In the genomic region with DNA sequence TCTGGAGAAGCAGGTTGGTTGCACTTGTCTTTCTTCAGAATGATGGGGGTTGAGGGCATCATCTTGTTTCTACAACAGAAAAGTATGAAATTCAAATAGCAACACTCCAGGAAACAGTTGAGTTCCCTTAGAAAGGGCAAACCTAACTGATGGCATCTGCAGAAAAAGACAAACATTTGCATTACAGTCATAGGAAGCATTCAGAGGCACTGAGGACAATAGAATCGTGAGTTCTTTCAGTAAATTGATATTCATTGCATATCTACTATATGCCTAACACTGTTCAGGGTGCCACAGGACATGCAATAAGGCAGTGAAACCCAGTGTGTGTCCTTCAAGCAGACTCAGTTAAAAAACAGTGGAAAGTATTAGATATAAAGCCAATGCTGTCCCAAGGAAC, we compare ENCODE assay signal across 22 cellular contexts. TPM values are rescaled to one million over a fixed set of nuclear protein-coding genes. Genes with fewer than 3 reads are reported as not detected.
A peak's percentile ranks its signal among the peaks of the same experiment; 100 is the strongest.
DNase-seq lines count a peak whose midpoint lies in the region; ATAC-seq, FAIRE-seq and TF ChIP-seq lines count a peak whose summit lies in the region.
"Had no signal": no experiment of that assay in that cellular context is flagged by ENCODE, and none has a peak within 500 bp of the region (broad histone marks: within the 10 kb centered on the region; RNA-seq: fewer than 3 reads in every experiment).

No MANE protein-coding gene starts in this region.

- BruUV-seq in GM12878 (replicated peaks; lab: Mats Ljungman, UMichigan), result no TSS peak

- intact Hi-C loops in GM12878 (cut with micrococcal nuclease; ENCODE audit: unreplicated experiment), result no loop called here
- intact Hi-C loops in posterior vena cava (cut with DNase I), result no loop called here

- TF ChIP-seq EP300 in GM12878 (IDR thresholded peaks at IDR 0.05; ENCODE audit: borderline replicate concordance in 1 of 2, control insufficient read depth in 1 of 2, low read depth in 2 of 2, low read length in 2 of 2), result no peak

- no peak for FAIRE-seq in GM12878 (lab: Jason Lieb, UNC)
- FAIRE-seq: GM12891, H54 had no signal

- no peak overlapping the region for H3K9ac ChIP-seq in GM12878 (ENCODE audit: control insufficient read depth, insufficient read depth, low read length)
- H3K9ac ChIP-seq: GM23248 had no signal

- TF ChIP-seq POLR2A in GM12878 (IDR thresholded peaks at IDR 0.05; ENCODE audit: low read depth, low read length), result no peak

- RAD21 ChIA-PET in GM12878 (lab: Charles Lee; ENCODE audit: unreplicated experiment), result no interaction called here

- H3K27me3 ChIP-seq in GM23338 (ENCODE audit: insufficient read depth) (no peaks in the 10 kb centered on the region), GM12878 (replicated peaks in 1 of 2; ENCODE audit: control insufficient read depth in 2 of 2, insufficient read depth in 2 of 2, low read length in 1 of 2) (no peaks in the 10 kb centered on the region)

- POLR2A ChIA-PET in GM12878 (lab: Charles Lee), result no interaction called here

- no peak for TF ChIP-seq RAD21 in GM12878 (IDR thresholded peaks at IDR 0.05; ENCODE audit: insufficient read depth, low read depth, low read length)

- H3K9me3 ChIP-seq in GM12878 (replicated peaks; ENCODE audit: control insufficient read depth, insufficient read depth, low read length), result no peaks in the 10 kb centered on the region
- H3K9me3 ChIP-seq: HAP-1 had no signal

- peaks cover 15% of the 10 kb centered on the region for H3K4me1 Mint-ChIP-seq in GM23338
- H3K4me1 Mint-ChIP-seq: CD4-positive, alpha-beta memory T cell had no signal

- CTCF ChIA-PET in GM12878 (lab: Yijun Ruan, JAX), result no interaction called here

- H4K20me1 ChIP-seq in GM23338 (replicated peaks; ENCODE audit: insufficient read depth) (no peaks in the 10 kb centered on the region), GM12878 (ENCODE audit: control insufficient read depth, insufficient read depth) (no peaks in the 10 kb centered on the region)

- no peak overlapping the region for H3K27ac Mint-ChIP-seq in GM23338
- H3K27ac Mint-ChIP-seq: CD4-positive, alpha-beta memory T cell; HFFc6 had no signal

- no peak for ATAC-seq in GM23338
- peak; percentile 35; the same call in 2 of the 3 replicates for ATAC-seq in GM12878
- no peak for ATAC-seq in HG03095 (IDR thresholded peaks at IDR 0.05; ENCODE audit: unreplicated experiment)

- no peaks in the 10 kb centered on the region for H3K27me3 Mint-ChIP-seq in GM23338 (ENCODE audit: insufficient read depth, low read depth, poor library complexity)

- 5% methylated on average over 1 of the region's 1 CpG for WGBS in GM12878 (ENCODE audit: insufficient coverage, insufficient replicate concordance, low lambda C conversion rate, missing lambda C conversion rate)

- H3K79me2 ChIP-seq in GM23338 (replicated peaks; ENCODE audit: insufficient read depth) (no peaks in the 10 kb centered on the region), GM12878 (ENCODE audit: control insufficient read depth, insufficient read depth, low read length) (no peaks in the 10 kb centered on the region)

- no peak overlapping the region for H2AFZ ChIP-seq in GM23338
- no peak overlapping the region for H2AFZ ChIP-seq in GM12878 (ENCODE audit: control insufficient read depth, low read depth, low read length)
- H2AFZ ChIP-seq: GM23248 had no signal

- H3K9me3 Mint-ChIP-seq in GM23338, result peaks cover 2% of the 10 kb centered on the region; the same call in 1 of the 3 replicates
- H3K9me3 Mint-ChIP-seq: HFFc6 had no signal

- in situ Hi-C loops in GM12878 (cut with MboI), result no loop called here

- TF ChIP-seq CTCF in GM23338 (conservative IDR thresholded peaks at IDR 0.05; ENCODE audit: low read depth in 2 of 2), result no peak
- TF ChIP-seq CTCF in GM12878 (IDR thresholded peaks at IDR 0.05 in 2 of 3, conservative IDR thresholded peaks at IDR 0.05 in 1 of 3; ENCODE audit: control insufficient read depth in 2 of 3, extremely low read depth in 1 of 3, insufficient read depth in 1 of 3, low read depth in 3 of 3, low read length in 3 of 3), result no peak

- H3K4me3 ChIP-seq in GM23338 (no peak overlapping the region), GM12878 (no peak overlapping the region)
- H3K4me3 ChIP-seq: GM23248, HAP-1 had no signal

- H3K4me1 ChIP-seq in GM23338 (ENCODE audit: insufficient read depth), result peaks cover 21% of the 10 kb centered on the region
- peaks cover 4% of the 10 kb centered on the region; the same call in 1 of the 2 replicates for H3K4me1 ChIP-seq in GM12878 (ENCODE audit: control insufficient read depth, insufficient read depth, low read length)

- H3K36me3 ChIP-seq in GM23338 (ENCODE audit: insufficient read depth), result no peaks in the 10 kb centered on the region
- H3K36me3 ChIP-seq in GM12878 (ENCODE audit: control insufficient read depth in 2 of 2, insufficient read depth in 2 of 2, low read length in 1 of 2), result no peaks in the 10 kb centered on the region
- H3K36me3 ChIP-seq: HAP-1 had no signal

- no peak overlapping the region for H3K4me3 Mint-ChIP-seq in GM23338
- H3K4me3 Mint-ChIP-seq: CD4-positive, alpha-beta memory T cell; HFFc6 had no signal

- SMC1A ChIA-PET in GM12878 (lab: Charles Lee; ENCODE audit: uncharacterized antibody, unreplicated experiment), result interaction anchor here (1.2 to 2.0 kb wide), 3 partner anchors 11 to 327 kb away, joined by 4 to 6 read pairs (median 6); no protein-coding TSS in a partner anchor

- no peaks in the 10 kb centered on the region; the same call in 1 of the 2 replicates for H3K9me2 ChIP-seq in GM23338 (ENCODE audit: insufficient read depth)

- 0 out of 2 replicates have a peak overlapping the region, but pooled peaks have one; percentile 6 for H3K4me2 ChIP-seq in GM23338
- no peak overlapping the region for H3K4me2 ChIP-seq in GM12878 (ENCODE audit: control insufficient read depth, insufficient read depth)

- H3K36me3 Mint-ChIP-seq in GM23338 (ENCODE audit: low read depth), result no peaks in the 10 kb centered on the region; the same call in 2 of the 3 replicates
- H3K36me3 Mint-ChIP-seq: CD4-positive, alpha-beta memory T cell had no signal

- H3K27ac ChIP-seq in GM23338 (ENCODE audit: low read depth), result no peak overlapping the region
- H3K27ac ChIP-seq in GM12878 (ENCODE audit: control insufficient read depth, insufficient read depth), result no peak overlapping the region
- peak overlapping the region; percentile 9 for H3K27ac ChIP-seq in temporal lobe (ENCODE audit: low read depth, low read length)
- H3K27ac ChIP-seq: GM23248 had no signal

- no peaks in the 10 kb centered on the region for H3F3A ChIP-seq in GM23338 (replicated peaks; ENCODE audit: low read depth)

- DNase-seq in DMS53 treated with DMSO at 0.1 percent for 48 hours (lab: John Stamatoyannopoulos, UW; ENCODE audit: unreplicated experiment), result peak; percentile 3
- no peak for DNase-seq in GM23338 (ENCODE audit: low spot score)
- DNase-seq in GM12878 (ENCODE audit: low read depth, low spot score), result no peak
- no peak for DNase-seq in posterior vena cava (ENCODE audit: low spot score)
- DNase-seq in NCI-H2196 treated with DMSO at 0.1 percent for 48 hours (lab: John Stamatoyannopoulos, UW; ENCODE audit: unreplicated experiment), result no peak
- DNase-seq: C1 segment of cervical spinal cord; Calu3; CD4-positive, alpha-beta memory T cell; COR-L47; DMS79; EL; GDM1; GM23248; HFFc6 had no signal

RNA-seq across cellular contexts. Expression of gene OPN5, which starts 41.1 kb away (rescaled TPM):
- total RNA-seq in GM23338 (2014; rRNA removed; shearing (Covaris generic)), result not detected in 2 replicates
- polyA plus RNA-seq in GM23338 (2016; fragmentation: Nextera tagmentation; extraction: Ambion mirVana), result not detected in 2 replicates
- not detected in 2 replicates for total RNA-seq in GM12878 (2013; cell fraction: nucleolus; rRNA removed)
- total RNA-seq in GM12878 (2014; rRNA removed), result not detected in 2 replicates
- total RNA-seq in GM12878 (2014; rRNA removed; fragmentation: Illumina TruSeq; extraction: Trizol), result not detected in 2 replicates
- total RNA-seq in GM12878 (2021), result not detected in 2 replicates
- not detected for polyA plus RNA-seq in GM12878 (2011; ENCODE audit: low read depth)
- not detected in 2 replicates for polyA plus RNA-seq in GM12878 (2011; rRNA removed)
- polyA plus RNA-seq in GM12878 (2011; cell fraction: cytosol; rRNA removed), result not detected in 2 replicates
- polyA plus RNA-seq in GM12878 (2011; cell fraction: nucleus; rRNA removed), result not detected in 2 replicates
- polyA plus RNA-seq in GM12878 (2012), result not detected in 2 replicates
- not detected in 2 replicates for polyA plus RNA-seq in GM12878 (2014; fragmentation: Illumina TruSeq; extraction: Trizol)
- not detected for polyA plus RNA-seq in GM12878 (2014; fragmentation: Nextera tagmentation; extraction: Ambion mirVana)
- polyA plus RNA-seq in GM12878 (2014; rRNA removed), result not detected in 2 replicates
- polyA plus RNA-seq in GM12878 (2016; fragmentation: Nextera tagmentation; extraction: Ambion mirVana), result not detected
- not detected in 2 replicates for polyA minus RNA-seq in GM12878 (2011; rRNA and poly(A)+ RNA removed)
- not detected in 2 replicates for polyA minus RNA-seq in GM12878 (2011; cell fraction: cytosol; rRNA and poly(A)+ RNA removed)
- polyA minus RNA-seq in GM12878 (2011; cell fraction: nucleus; rRNA and poly(A)+ RNA removed), result not detected in 2 replicates
- not detected for total RNA-seq in temporal lobe
- not detected for total RNA-seq in posterior vena cava
- total RNA-seq: A172; A673; Calu3; CD4-positive, alpha-beta memory T cell; GM23248; HFFc6 had no signal
- polyA plus RNA-seq: BJ; CD4-positive, alpha-beta memory T cell; GM23248 had no signal

RNA-seq across cellular contexts. Expression of gene ADGRF4, which starts 42.3 kb away (rescaled TPM):
- not detected in 2 replicates for total RNA-seq in GM23338 (2014; rRNA removed; shearing (Covaris generic))
- polyA plus RNA-seq in GM23338 (2016; fragmentation: Nextera tagmentation; extraction: Ambion mirVana), result not detected in 2 replicates
- 0.46 and 0.54 TPM in 2 replicates for total RNA-seq in GM12878 (2013; cell fraction: nucleolus; rRNA removed)
- 0.06 TPM in 1 of 2 replicates, not detected in the other for total RNA-seq in GM12878 (2014; rRNA removed)
- total RNA-seq in GM12878 (2014; rRNA removed; fragmentation: Illumina TruSeq; extraction: Trizol), result 0.09 TPM in 1 of 2 replicates, not detected in the other
- not detected in 2 replicates for total RNA-seq in GM12878 (2021)
- 0.09 TPM for polyA plus RNA-seq in GM12878 (2011; ENCODE audit: low read depth)
- polyA plus RNA-seq in GM12878 (2011; rRNA removed), result 0.12 and 0.16 TPM in 2 replicates
- polyA plus RNA-seq in GM12878 (2011; cell fraction: cytosol; rRNA removed), result 0.05 and 0.09 TPM in 2 replicates
- 0.10 and 0.19 TPM in 2 replicates for polyA plus RNA-seq in GM12878 (2011; cell fraction: nucleus; rRNA removed)
- polyA plus RNA-seq in GM12878 (2012), result 0.08 TPM in 1 of 2 replicates, not detected in the other
- polyA plus RNA-seq in GM12878 (2014; fragmentation: Illumina TruSeq; extraction: Trizol), result 0.04 TPM in 1 of 2 replicates, not detected in the other
- under 1 TPM in 1 of 2 experiments, not detected in 1; 0.04 TPM for polyA plus RNA-seq in GM12878 (2014; fragmentation: Nextera tagmentation; extraction: Ambion mirVana)
- not detected in 2 replicates for polyA plus RNA-seq in GM12878 (2014; rRNA removed)
- not detected for polyA plus RNA-seq in GM12878 (2016; fragmentation: Nextera tagmentation; extraction: Ambion mirVana)
- 0.07 and 0.10 TPM in 2 replicates for polyA minus RNA-seq in GM12878 (2011; rRNA and poly(A)+ RNA removed)
- polyA minus RNA-seq in GM12878 (2011; cell fraction: cytosol; rRNA and poly(A)+ RNA removed), result not detected in 2 replicates
- 0.12 TPM in 1 of 2 replicates, not detected in the other for polyA minus RNA-seq in GM12878 (2011; cell fraction: nucleus; rRNA and poly(A)+ RNA removed)
- not detected for total RNA-seq in temporal lobe
- under 1 TPM; 0.10 to 0.19 TPM for total RNA-seq in posterior vena cava
- total RNA-seq: A673; CD4-positive, alpha-beta memory T cell; HFFc6 had no signal
- polyA plus RNA-seq: CD4-positive, alpha-beta memory T cell; GM23248 had no signal
